ENCODE assay signal across 18 cellular contexts in genomic region chr5:113266227-113266912, GRCh38.
DNase-seq lines count a peak whose midpoint lies in the region; ATAC-seq, FAIRE-seq and TF ChIP-seq lines count a peak whose summit lies in the region.
"Had no signal": no experiment of that assay in that cellular context is flagged by ENCODE, and none has a peak within 500 bp of the region (broad histone marks: within the 10 kb centered on the region; RNA-seq: fewer than 3 reads in every experiment).

No MANE protein-coding gene starts in this region.

- H4K91ac ChIP-seq in IMR-90 (ENCODE audit: insufficient read depth, low read depth, low read length) (no peak overlapping the region), H1 (replicated peaks; ENCODE audit: insufficient read length, low read length) (no peak overlapping the region)

- no peak overlapping the region for H2AK5ac ChIP-seq in IMR-90 (ENCODE audit: low read depth, low read length)
- no peak overlapping the region; the same call in 1 of the 2 replicates for H2AK5ac ChIP-seq in H1 (ENCODE audit: low read depth, low read length)

- no peak overlapping the region for H2BK15ac ChIP-seq in IMR-90 (ENCODE audit: low read depth, low read length)
- no peak overlapping the region for H2BK15ac ChIP-seq in H1 (ENCODE audit: low read length)

- H3K36me3 ChIP-seq in IMR-90 (ENCODE audit: control insufficient read depth, insufficient read depth, low read length) (no peaks in the 10 kb centered on the region), H1 (ENCODE audit: control insufficient read depth in 2 of 4, insufficient read depth in 4 of 4, low read length in 3 of 4) (no peaks in the 10 kb centered on the region), HepG2 (replicated peaks in 1 of 2; ENCODE audit: control insufficient read depth in 1 of 2, insufficient read depth in 2 of 2, low read length in 2 of 2) (no peaks in the 10 kb centered on the region)
- H3K36me3 ChIP-seq: thoracic aorta had no signal

- DNase-seq in D721Med (ENCODE audit: insufficient read length, low spot score): no peak
- peak; percentile 31 for DNase-seq in IMR-90
- DNase-seq in H1 (ENCODE audit: low read depth in 1 of 2, low spot score in 2 of 2): no peak
- DNase-seq in HepG2 (ENCODE audit: low spot score): no peak
- DNase-seq in activated CD4-positive, alpha-beta T cell treated with anti-CD3 and anti-CD28 coated beads, Interleukin-2, amount 50 U/mL, for 1 hour: no peak
- DNase-seq in NCI-H774 (lab: John Stamatoyannopoulos, UW): no peak
- no peak for DNase-seq in DMS53 (lab: John Stamatoyannopoulos, UW)
- DNase-seq: activated effector memory CD4-positive, alpha-beta T cell treated with Interleukin-2 at 50 U/mL for 16 hours; glutamatergic neuron; H7; midbrain; NCI-H1694 treated with DMSO at 0.1 percent for 48 hours; NCI-H526; stimulated activated CD4-positive, alpha-beta T cell treated with anti-CD3 and anti-CD28 coated beads, Interleukin-4, amount 100 ng/mL, for 4 hours had no signal

- H3K18ac ChIP-seq in IMR-90 (ENCODE audit: low read depth, low read length) (no peak overlapping the region), H1 (ENCODE audit: extremely low read depth, low read length) (no peak overlapping the region)

- TF ChIP-seq CTCF in D721Med (IDR thresholded peaks at IDR 0.05; ENCODE audit: insufficient read depth, missing control alignments) (no peak), IMR-90 (conservative IDR thresholded peaks at IDR 0.05; ENCODE audit: low read depth, low read length) (no peak), H1 (IDR thresholded peaks at IDR 0.05; ENCODE audit: control extremely low read depth in 1 of 3, insufficient read depth in 1 of 3, low read depth in 1 of 3, low read length in 3 of 3) (no peak), HepG2 (CRISPR knock-in tag; IDR thresholded peaks at IDR 0.05) (no peak)

- TF ChIP-seq EP300 in H1 (IDR thresholded peaks at IDR 0.05; ENCODE audit: borderline replicate concordance in 1 of 2, low read depth in 2 of 2, low read length in 2 of 2): no peak
- no peak for TF ChIP-seq EP300 in HepG2 (IDR thresholded peaks at IDR 0.05; ENCODE audit: low read depth in 2 of 2, low read length in 2 of 2)
- TF ChIP-seq EP300 in HepG2 (CRISPR knock-in tag; IDR thresholded peaks at IDR 0.05; ENCODE audit: borderline replicate concordance): no peak

- no peaks in the 10 kb centered on the region for H3K23me2 ChIP-seq in H1 (ENCODE audit: low read depth, low read length)

- H4K20me1 ChIP-seq in IMR-90 (ENCODE audit: insufficient read depth, low read length) (peaks cover 3% of the 10 kb centered on the region; the same call in 1 of the 2 replicates), H1 (replicated peaks in 1 of 2; ENCODE audit: control insufficient read depth in 1 of 2, insufficient read depth in 2 of 2, low read length in 2 of 2) (no peaks in the 10 kb centered on the region), HepG2 (ENCODE audit: insufficient read depth, low read length) (no peaks in the 10 kb centered on the region)

- no peak for TF ChIP-seq RAD21 in IMR-90 (IDR thresholded peaks at IDR 0.05; ENCODE audit: low read length)
- no peak for TF ChIP-seq RAD21 in H1 (IDR thresholded peaks at IDR 0.05 in 1 of 2, conservative IDR thresholded peaks at IDR 0.05 in 1 of 2; ENCODE audit: low read depth in 2 of 2, low read length in 2 of 2)
- TF ChIP-seq RAD21 in HepG2 (CRISPR knock-in tag; IDR thresholded peaks at IDR 0.05): no peak

- H4K5ac ChIP-seq in IMR-90 (ENCODE audit: low read depth, low read length) (no peak overlapping the region), H1 (ENCODE audit: insufficient read length, low read depth, low read length) (no peak overlapping the region)

- H3K4me2 ChIP-seq in IMR-90 (ENCODE audit: low read depth, low read length): no peak overlapping the region
- H3K4me2 ChIP-seq in H1 (ENCODE audit: insufficient read depth in 1 of 2, low read depth in 2 of 2, low read length in 2 of 2): no peak overlapping the region
- no peak overlapping the region for H3K4me2 ChIP-seq in HepG2 (ENCODE audit: low read depth, low read length)

- H3K79me2 ChIP-seq in H1 (ENCODE audit: control insufficient read depth in 1 of 2, insufficient read depth in 2 of 2, low read length in 2 of 2): peaks cover 0 to 58% of the 10 kb centered on the region in 2 experiments; a peak in 3 of 4 replicates
- H3K79me2 ChIP-seq in HepG2 (ENCODE audit: insufficient read depth, low read length): no peaks in the 10 kb centered on the region

- H3K56ac ChIP-seq in IMR-90 (ENCODE audit: extremely low read depth, insufficient read depth, low read length): no peak overlapping the region
- H3K56ac ChIP-seq in H1 (replicated peaks; ENCODE audit: insufficient read length, low read depth, low read length): no peak overlapping the region

- H3K79me1 ChIP-seq in IMR-90 (ENCODE audit: low read depth in 1 of 2, low read length in 2 of 2): peaks cover 22 to 61% of the 10 kb centered on the region in 2 experiments
- no peaks in the 10 kb centered on the region; the same call in 1 of the 2 replicates for H3K79me1 ChIP-seq in H1 (ENCODE audit: low read depth, low read length)

- H4K8ac ChIP-seq in IMR-90 (ENCODE audit: low read depth in 2 of 2, low read length in 2 of 2): no peak overlapping the region
- no peak overlapping the region for H4K8ac ChIP-seq in H1 (ENCODE audit: extremely low read depth, insufficient read depth, low read length)

- no peak overlapping the region for H2BK20ac ChIP-seq in IMR-90 (ENCODE audit: low read depth, low read length)
- no peak overlapping the region for H2BK20ac ChIP-seq in H1 (ENCODE audit: low read length)

- dilution Hi-C loops in IMR-90 (cut with HindIII; ENCODE audit: low sequenced_read_pairs, unreplicated experiment): no loop called here

- H3K27me3 ChIP-seq in IMR-90 (ENCODE audit: control insufficient read depth, insufficient read depth, low read length) (no peaks in the 10 kb centered on the region), H1 (replicated peaks in 1 of 4; ENCODE audit: control insufficient read depth in 3 of 4, extremely low read depth in 1 of 4, insufficient read depth in 3 of 4, low read length in 3 of 4) (peaks cover 0 to 1% (median 0%) of the 10 kb centered on the region in 4 experiments; a peak in 2 of 7 replicates), HepG2 (ENCODE audit: control insufficient read depth in 1 of 2, insufficient read depth in 2 of 2, low read length in 2 of 2) (no peaks in the 10 kb centered on the region)

- no peak overlapping the region for H2AK9ac ChIP-seq in IMR-90 (replicated peaks; ENCODE audit: low read depth, low read length, poor library complexity)

- H3K4me1 ChIP-seq in IMR-90 (ENCODE audit: control insufficient read depth, insufficient read depth, low read length) (peaks cover 13% of the 10 kb centered on the region), H1 (replicated peaks in 1 of 4; ENCODE audit: control insufficient read depth in 3 of 4, insufficient read depth in 4 of 4, low read length in 3 of 4) (peaks cover 2 to 27% (median 20%) of the 10 kb centered on the region in 4 experiments; a peak in 5 of 7 replicates), HepG2 (ENCODE audit: insufficient read depth, low read length) (no peaks in the 10 kb centered on the region)

- no peak for TF ChIP-seq POLR2A in IMR-90 (IDR thresholded peaks at IDR 0.05; ENCODE audit: low read depth, low read length)
- no peak for TF ChIP-seq POLR2A in H1 (IDR thresholded peaks at IDR 0.05; ENCODE audit: control extremely low read depth in 1 of 2, low read depth in 2 of 2, low read length in 2 of 2)
- TF ChIP-seq POLR2A in HepG2 (IDR thresholded peaks at IDR 0.05; ENCODE audit: insufficient read depth in 1 of 2, low read depth in 2 of 2, low read length in 2 of 2): no peak

- H2BK5ac ChIP-seq in IMR-90 (ENCODE audit: low read depth, low read length, poor library complexity, severe bottlenecking): no peak overlapping the region
- H2BK5ac ChIP-seq in H1 (ENCODE audit: low read depth, low read length): no peak overlapping the region

- no peak overlapping the region for H2AFZ ChIP-seq in IMR-90 (replicated peaks; ENCODE audit: low read length, poor library complexity)
- H2AFZ ChIP-seq in H1 (ENCODE audit: low read length): no peak overlapping the region
- H2AFZ ChIP-seq in HepG2 (ENCODE audit: low read length): no peak overlapping the region

- H3K9me1 ChIP-seq in IMR-90 (ENCODE audit: insufficient read depth, low read length): peaks cover 2% of the 10 kb centered on the region; the same call in 1 of the 2 replicates

- ATAC-seq in IMR-90 (ENCODE audit: low read depth) (no peak), HepG2 (no peak), HG02885 (IDR thresholded peaks at IDR 0.05; ENCODE audit: poor library complexity, unreplicated experiment) (no peak)
- ATAC-seq: activated CD4-positive, CD25-positive, alpha-beta regulatory T cell treated with anti-CD3 and anti-CD28 coated beads, Interleukin-2, amount 50 U/mL, for 24 hours had no signal

- no peak overlapping the region for H3K9ac ChIP-seq in IMR-90 (ENCODE audit: low read depth, low read length)
- no peak overlapping the region for H3K9ac ChIP-seq in H1 (replicated peaks in 1 of 4; ENCODE audit: extremely low read depth in 1 of 4, low read depth in 3 of 4, low read length in 3 of 4)
- H3K9ac ChIP-seq in HepG2 (ENCODE audit: insufficient read depth, low read depth, low read length): no peak overlapping the region

- H2BK120ac ChIP-seq in IMR-90 (ENCODE audit: low read depth, low read length) (no peak overlapping the region), H1 (replicated peaks; ENCODE audit: low read depth, low read length) (no peak overlapping the region)

- no peak overlapping the region for H3K14ac ChIP-seq in IMR-90 (replicated peaks; ENCODE audit: low read depth, low read length)
- H3K14ac ChIP-seq in H1 (ENCODE audit: insufficient read length): no peak overlapping the region

- no peak overlapping the region for H3K27ac ChIP-seq in IMR-90 (ENCODE audit: insufficient read depth, low read length)
- H3K27ac ChIP-seq in H1 (ENCODE audit: low read depth, low read length): no peak overlapping the region
- no peak overlapping the region for H3K27ac ChIP-seq in HepG2 (ENCODE audit: extremely low read length, insufficient read depth, low read length)
- H3K27ac ChIP-seq: thoracic aorta had no signal

- peak; percentile 48 for FAIRE-seq in D721Med (lab: Jason Lieb, UNC)
- FAIRE-seq in H1 (lab: Jason Lieb, UNC): peak; percentile 39
- FAIRE-seq in HepG2 (lab: Jason Lieb, UNC): no peak
- FAIRE-seq: G401.6 had no signal

- WGBS in IMR-90 (ENCODE audit: extremely low coverage in 2 of 2, insufficient read length in 1 of 2), 2 experiments: no CpG with 5 or more reads among the region's 4 CpGs
- 89% methylated on average over 4 of the region's 4 CpGs; no CpG with 5 or more reads in 1 of the 2 experiments for WGBS in H1 (ENCODE audit: extremely low coverage in 1 of 2, insufficient coverage in 1 of 2, insufficient read length in 1 of 2, insufficient replicate concordance in 2 of 2, low coverage in 1 of 2, low lambda C conversion rate in 2 of 2, missing lambda C conversion rate in 1 of 2), 2 experiments
- 44% methylated on average over 4 of the region's 4 CpGs for WGBS in HepG2 (ENCODE audit: low lambda C conversion rate)

- POLR2A ChIA-PET in IMR-90 (lab: Charles Lee; ENCODE audit: unreplicated experiment) (no interaction called here), H1 (lab: Charles Lee; ENCODE audit: partially characterized antibody) (no interaction called here), HepG2 (lab: Yijun Ruan, JAX) (no interaction called here)

- in situ Hi-C loops in IMR-90 (cut with MboI; ENCODE audit: low sequenced_read_pairs): no loop called here
- in situ Hi-C loops in HepG2 (cut with HindIII; ENCODE audit: extremely low pct_ligation_motif_present, low pct_unique_long_range_greater_than_20kb): no loop called here

- H3K23ac ChIP-seq in IMR-90 (ENCODE audit: low read depth, low read length) (no peak overlapping the region), H1 (ENCODE audit: insufficient read length) (no peak overlapping the region)

- H3K4me3 ChIP-seq in IMR-90 (ENCODE audit: insufficient read depth, low read depth, low read length) (no peak overlapping the region), H1 (ENCODE audit: extremely low read depth in 1 of 4, insufficient read depth in 2 of 4, low read depth in 3 of 4, low read length in 4 of 4) (no peak overlapping the region), HepG2 (replicated peaks in 1 of 3; ENCODE audit: insufficient read depth in 1 of 3, low read depth in 2 of 3, low read length in 3 of 3) (no peak overlapping the region)
- H3K4me3 ChIP-seq: thoracic aorta had no signal

- no peak overlapping the region for H2BK12ac ChIP-seq in H1 (ENCODE audit: low read depth, low read length)

- H3K9me3 ChIP-seq in IMR-90 (ENCODE audit: control insufficient read depth, insufficient read depth, low read length) (no peaks in the 10 kb centered on the region), H1 (ENCODE audit: insufficient read depth in 2 of 2, low read depth in 1 of 2, low read length in 1 of 2) (no peaks in the 10 kb centered on the region), HepG2 (ENCODE audit: low read length) (no peaks in the 10 kb centered on the region)
- H3K9me3 ChIP-seq: thoracic aorta had no signal

- intact Hi-C loops in IMR-90 (cut with micrococcal nuclease) (no loop called here), HepG2 (cut with micrococcal nuclease; ENCODE audit: unreplicated experiment) (no loop called here)

- BruUV-seq in IMR-90 (replicated peaks; lab: Mats Ljungman, UMichigan): no TSS peak
- no TSS peak for BruUV-seq in HepG2 (replicated peaks; lab: Mats Ljungman, UMichigan)

- 0 out of 2 replicates have a peak overlapping the region, but pooled peaks have one; percentile 3 for H3K4ac ChIP-seq in IMR-90 (ENCODE audit: low read depth, low read length)
- no peak overlapping the region for H3K4ac ChIP-seq in H1 (replicated peaks; ENCODE audit: insufficient read length, low read depth, low read length)

- CTCF ChIA-PET in IMR-90 (lab: Yijun Ruan, JAX): interaction anchor here (0.6 kb wide), 1 partner anchor 925 kb away, joined by 3 read pairs; no protein-coding TSS in a partner anchor
- CTCF ChIA-PET in H1 (lab: Charles Lee; ENCODE audit: partially characterized antibody): interaction anchor here (1.4 kb wide), 1 partner anchor 52 kb away, joined by 4 read pairs; no protein-coding TSS in a partner anchor
- CTCF ChIA-PET in HepG2 (lab: Yijun Ruan, JAX; ENCODE audit: low intra/inter-chr PET ratio, low total read pairs): no interaction called here
